In the genomic region with DNA sequence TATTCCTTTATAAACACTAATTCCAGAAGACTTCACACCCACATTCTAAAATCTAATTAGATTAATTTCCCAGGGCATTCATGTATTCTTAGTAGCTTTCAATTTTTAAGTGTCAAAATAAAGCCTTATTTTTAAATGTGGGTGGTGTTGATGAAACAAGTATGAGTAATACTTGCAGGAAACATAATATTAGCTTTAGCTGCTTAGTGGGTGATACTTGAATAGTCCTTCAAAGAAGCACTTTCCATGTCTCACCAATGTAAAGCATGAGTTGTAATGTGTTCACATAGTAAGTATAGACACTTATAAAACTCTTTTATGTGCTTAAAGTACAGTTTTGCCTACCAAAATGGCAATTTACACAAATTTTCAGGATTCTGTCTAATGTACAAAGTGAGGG, we compare ENCODE assay signal across 12 cellular contexts. TPM values are rescaled to one million over a fixed set of nuclear protein-coding genes. Genes with fewer than 3 reads are reported as not detected.
DNase-seq lines count a peak whose midpoint lies in the region; ATAC-seq, FAIRE-seq and TF ChIP-seq lines count a peak whose summit lies in the region.
"Had no signal": no experiment of that assay in that cellular context is flagged by ENCODE, and none has a peak within 500 bp of the region (broad histone marks: within the 10 kb centered on the region; RNA-seq: fewer than 3 reads in every experiment).

No MANE protein-coding gene starts in this region.

- no peak for FAIRE-seq in A549 (lab: Jason Lieb, UNC)

- no peak overlapping the region for H3K27ac ChIP-seq in A549

- H3K27me3 Mint-ChIP-seq in activated T-helper 2 cell treated with anti-CD3 and anti-CD28 coated beads, Interferon-gamma antibody, Interleukin-2, Interleukin-4, amounts not matched to agents 10 μg/mL and 5 μg/mL and 100 μg/mL, durations not matched to agents 14 hours and 24 hours and 36 hours (ENCODE audit: low read depth) = no peaks in the 10 kb centered on the region

- no peak for ATAC-seq in A549
- ATAC-seq in HG02852 (IDR thresholded peaks at IDR 0.05; ENCODE audit: unreplicated experiment) = no peak
- ATAC-seq in left lobe of liver = no peak

- TF ChIP-seq RAD21 in A549 (conservative IDR thresholded peaks at IDR 0.05 in 1 of 2, IDR thresholded peaks at IDR 0.05 in 1 of 2) = no peak

- peaks cover 11% of the 10 kb centered on the region for H3K4me1 ChIP-seq in A549

- TF ChIP-seq EP300 in A549 (IDR thresholded peaks at IDR 0.05) = no peak

- POLR2A ChIA-PET in A549 (lab: Yijun Ruan, JAX) = no interaction called here

- no peaks in the 10 kb centered on the region for H3K9me3 Mint-ChIP-seq in activated T-helper 2 cell treated with anti-CD3 and anti-CD28 coated beads, Interferon-gamma antibody, Interleukin-2, Interleukin-4, amounts not matched to agents 10 μg/mL and 5 μg/mL and 100 μg/mL, durations not matched to agents 14 hours and 24 hours and 36 hours

- TF ChIP-seq POLR2A in A549 (IDR thresholded peaks at IDR 0.05; ENCODE audit: low read length) = no peak

- H3K36me3 Mint-ChIP-seq in activated T-helper 2 cell treated with anti-CD3 and anti-CD28 coated beads, Interferon-gamma antibody, Interleukin-2, Interleukin-4, amounts not matched to agents 10 μg/mL and 5 μg/mL and 100 μg/mL, durations not matched to agents 14 hours and 24 hours and 36 hours (ENCODE audit: low read depth) = peaks cover 74% of the 10 kb centered on the region

- intact Hi-C loops in activated T-helper 2 cell treated with anti-CD3 and anti-CD28 coated beads, Interferon-gamma antibody, Interleukin-2, Interleukin-4, amounts not matched to agents 10 μg/mL and 5 μg/mL and 100 μg/mL, durations not matched to agents 14 hours and 24 hours and 36 hours (cut with micrococcal nuclease) = loop anchor here (10.0 kb wide), 1 partner anchor 1239 kb away; the partner anchor contains the start of gene FAM78A

- H3K4me3 ChIP-seq in A549 (no peak overlapping the region), GM12865 (ENCODE audit: low read depth, low read length) (peak overlapping the region; percentile 69)
- H3K4me3 ChIP-seq: coronary artery had no signal

- CTCF ChIA-PET in A549 (lab: Yijun Ruan, JAX) = interaction anchor here (0.6 kb wide), 1 partner anchor 39 kb away, joined by 3 read pairs; no protein-coding TSS in a partner anchor

- H3K27ac Mint-ChIP-seq in activated T-helper 2 cell treated with anti-CD3 and anti-CD28 coated beads, Interferon-gamma antibody, Interleukin-2, Interleukin-4, amounts not matched to agents 10 μg/mL and 5 μg/mL and 100 μg/mL, durations not matched to agents 14 hours and 24 hours and 36 hours = peak overlapping the region; percentile 93

- peak overlapping the region; percentile 37; the same call in 2 of the 3 replicates for H3K4me2 ChIP-seq in A549

- peaks cover 67% of the 10 kb centered on the region for H3K4me1 Mint-ChIP-seq in activated T-helper 2 cell treated with anti-CD3 and anti-CD28 coated beads, Interferon-gamma antibody, Interleukin-2, Interleukin-4, amounts not matched to agents 10 μg/mL and 5 μg/mL and 100 μg/mL, durations not matched to agents 14 hours and 24 hours and 36 hours (ENCODE audit: low read depth)

- DNase-seq in A549 (ENCODE audit: low read depth in 1 of 2, low spot score in 1 of 2) = no peak
- DNase-seq in GM12865 (ENCODE audit: low read depth) = peak; percentile 64
- no peak for DNase-seq in activated T-helper 2 cell treated with anti-CD3 and anti-CD28 coated beads, Interferon-gamma antibody, Interleukin-2, Interleukin-4, amounts not matched to agents 10 μg/mL and 5 μg/mL and 100 μg/mL, durations not matched to agents 14 hours and 24 hours and 36 hours (ENCODE audit: low spot score)
- DNase-seq in kidney glomerular epithelial cell (lab: John Stamatoyannopoulos, UW) = peak; percentile 65
- DNase-seq in stimulated activated CD4-positive, alpha-beta T cell treated with anti-CD3 and anti-CD28 coated beads, Interleukin-15, amount 100 ng/mL, for 24 hours = no peak
- DNase-seq in left lobe of liver (ENCODE audit: low spot score) = no peak
- DNase-seq in activated CD8-positive, alpha-beta memory T cell treated with anti-CD3 and anti-CD28 coated beads, Interleukin-2, amount 50 U/mL, for 48 hours = no peak
- DNase-seq: COR-L47, left cardiac atrium, NCI-H1694 treated with DMSO at 0.1 percent for 48 hours had no signal

- no peak for TF ChIP-seq CTCF in A549 (IDR thresholded peaks at IDR 0.05)
- no peak for TF ChIP-seq CTCF in GM12865 (IDR thresholded peaks at IDR 0.05; ENCODE audit: insufficient read depth, low read depth, low read length, missing control alignments)

- H3K4me3 Mint-ChIP-seq in activated T-helper 2 cell treated with anti-CD3 and anti-CD28 coated beads, Interferon-gamma antibody, Interleukin-2, Interleukin-4, amounts not matched to agents 10 μg/mL and 5 μg/mL and 100 μg/mL, durations not matched to agents 14 hours and 24 hours and 36 hours (ENCODE audit: low read depth) = peak overlapping the region; percentile 82

- no peaks in the 10 kb centered on the region for H3K9me3 ChIP-seq in A549

TF ChIP-seq in A549, 52 proteins besides CTCF, POLR2A, EP300 and RAD21:
- TF ChIP-seq, protein P1, sequence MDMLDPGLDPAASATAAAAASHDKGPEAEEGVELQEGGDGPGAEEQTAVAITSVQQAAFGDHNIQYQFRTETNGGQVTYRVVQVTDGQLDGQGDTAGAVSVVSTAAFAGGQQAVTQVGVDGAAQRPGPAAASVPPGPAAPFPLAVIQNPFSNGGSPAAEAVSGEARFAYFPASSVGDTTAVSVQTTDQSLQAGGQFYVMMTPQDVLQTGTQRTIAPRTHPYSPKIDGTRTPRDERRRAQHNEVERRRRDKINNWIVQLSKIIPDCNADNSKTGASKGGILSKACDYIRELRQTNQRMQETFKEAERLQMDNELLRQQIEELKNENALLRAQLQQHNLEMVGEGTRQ (IDR thresholded peaks at IDR 0.05) = no peak
- TF ChIP-seq TP53 (CRISPR knock-in tag; IDR thresholded peaks at IDR 0.05) (no peak), HOXB13 (CRISPR knock-in tag; IDR thresholded peaks at IDR 0.05; ENCODE audit: low read depth) (no peak), FOXS1 (CRISPR knock-in tag; IDR thresholded peaks at IDR 0.05) (no peak), CHD2 (IDR thresholded peaks at IDR 0.05; ENCODE audit: low read length, partially characterized antibody) (no peak), HOXB5 (CRISPR knock-in tag; IDR thresholded peaks at IDR 0.05) (no peak), E2F6 (IDR thresholded peaks at IDR 0.05; ENCODE audit: borderline replicate concordance, low read depth) (no peak), MAZ (IDR thresholded peaks at IDR 0.05; ENCODE audit: borderline replicate concordance, low read depth, low read length) (no peak), NPAS2 (CRISPR knock-in tag; IDR thresholded peaks at IDR 0.05; ENCODE audit: borderline replicate concordance) (no peak), RCOR1 (IDR thresholded peaks at IDR 0.05; ENCODE audit: low read depth, low read length) (no peak), HDAC2 (IDR thresholded peaks at IDR 0.05) (no peak), NFE2L2 (conservative IDR thresholded peaks at IDR 0.05; ENCODE audit: low read length) (no peak), ZSCAN20 (CRISPR knock-in tag; IDR thresholded peaks at IDR 0.05) (no peak), GATA3 (IDR thresholded peaks at IDR 0.05; ENCODE audit: borderline replicate concordance) (no peak), POLR2AphosphoS2 (conservative IDR thresholded peaks at IDR 0.05; ENCODE audit: low read length) (no peak), FOSB (CRISPR knock-in tag; IDR thresholded peaks at IDR 0.05) (no peak), BHLHE40 (IDR thresholded peaks at IDR 0.05; ENCODE audit: low read depth, low read length) (no peak), MAFK (IDR thresholded peaks at IDR 0.05; ENCODE audit: partially characterized antibody) (no peak), PHF8 (IDR thresholded peaks at IDR 0.05; ENCODE audit: borderline replicate concordance, low read depth) (no peak)

RNA-seq across cellular contexts. Expression of gene FNBP1, which starts 6.9 kb away (rescaled TPM):
- polyA plus RNA-seq in A549 (2011; rRNA removed) = 15.6 and 17.9 TPM in 2 replicates
- 4.0 and 4.8 TPM in 2 replicates for polyA plus RNA-seq in A549 (2012; cell fraction: cytosol; rRNA removed)
- 3.6 and 5.7 TPM in 2 replicates for polyA plus RNA-seq in A549 (2012; cell fraction: nucleus; rRNA removed)
- 10.3 to 11.4 TPM (median 10.6 TPM) in 3 replicates for polyA plus RNA-seq in A549 (2017; fragmentation: RNase III; extraction: RNeasy Plus Mini Kit Qiagen cat#74134 plus additional on column Dnase treatment)
- 9.6 and 13.6 TPM in 2 replicates for polyA minus RNA-seq in A549 (2011; rRNA and poly(A)+ RNA removed)
- total RNA-seq in activated T-helper 2 cell treated with anti-CD3 and anti-CD28 coated beads, Interferon-gamma antibody, Interleukin-2, Interleukin-4, amounts not matched to agents 10 μg/mL and 5 μg/mL and 100 μg/mL, durations not matched to agents 14 hours and 24 hours and 36 hours = 358 and 359 TPM in 2 replicates
- 12.7 TPM for total RNA-seq in left lobe of liver

RNA-seq across cellular contexts. Expression of gene GPR107, which starts 17.6 kb away (rescaled TPM):
- polyA plus RNA-seq in A549 (2011; rRNA removed) = 45.1 and 62.4 TPM in 2 replicates
- 10.7 and 13.8 TPM in 2 replicates for polyA plus RNA-seq in A549 (2012; cell fraction: cytosol; rRNA removed)
- 13.7 and 18.7 TPM in 2 replicates for polyA plus RNA-seq in A549 (2012; cell fraction: nucleus; rRNA removed)
- 28.1 to 30.1 TPM (median 28.2 TPM) in 3 replicates for polyA plus RNA-seq in A549 (2017; fragmentation: RNase III; extraction: RNeasy Plus Mini Kit Qiagen cat#74134 plus additional on column Dnase treatment)
- polyA minus RNA-seq in A549 (2011; rRNA and poly(A)+ RNA removed) = 29.6 and 51.4 TPM in 2 replicates
- 22.3 and 23.7 TPM in 2 replicates for total RNA-seq in activated T-helper 2 cell treated with anti-CD3 and anti-CD28 coated beads, Interferon-gamma antibody, Interleukin-2, Interleukin-4, amounts not matched to agents 10 μg/mL and 5 μg/mL and 100 μg/mL, durations not matched to agents 14 hours and 24 hours and 36 hours
- total RNA-seq in left lobe of liver = 14.1 TPM

Comparison
In these comparisons a context has a peak if more than half of its experiments do, and no peak if none do; other contexts are left out.
1. DNase-seq: peak in GM12865 (single experiment) and kidney glomerular epithelial cell (single experiment); none in A549 (0 of 2), activated T-helper 2 cell treated with anti-CD3 and anti-CD28 coated beads, Interferon-gamma antibody, Interleukin-2, Interleukin-4, amounts not matched to agents 10 μg/mL and 5 μg/mL and 100 μg/mL, durations not matched to agents 14 hours and 24 hours and 36 hours (single experiment), stimulated activated CD4-positive, alpha-beta T cell treated with anti-CD3 and anti-CD28 coated beads, Interleukin-15, amount 100 ng/mL, for 24 hours (single experiment), left lobe of liver (single experiment) and activated CD8-positive, alpha-beta memory T cell treated with anti-CD3 and anti-CD28 coated beads, Interleukin-2, amount 50 U/mL, for 48 hours (single experiment).
2. RNA of gene FNBP1, which starts 6.9 kb away (total RNA-seq): 358 to 359 TPM in activated T-helper 2 cell treated with anti-CD3 and anti-CD28 coated beads, Interferon-gamma antibody, Interleukin-2, Interleukin-4, amounts not matched to agents 10 μg/mL and 5 μg/mL and 100 μg/mL, durations not matched to agents 14 hours and 24 hours and 36 hours; 12.7 TPM in left lobe of liver (single experiment); every median in the first group is over 10 times any median in the second.